In the genomic region with DNA sequence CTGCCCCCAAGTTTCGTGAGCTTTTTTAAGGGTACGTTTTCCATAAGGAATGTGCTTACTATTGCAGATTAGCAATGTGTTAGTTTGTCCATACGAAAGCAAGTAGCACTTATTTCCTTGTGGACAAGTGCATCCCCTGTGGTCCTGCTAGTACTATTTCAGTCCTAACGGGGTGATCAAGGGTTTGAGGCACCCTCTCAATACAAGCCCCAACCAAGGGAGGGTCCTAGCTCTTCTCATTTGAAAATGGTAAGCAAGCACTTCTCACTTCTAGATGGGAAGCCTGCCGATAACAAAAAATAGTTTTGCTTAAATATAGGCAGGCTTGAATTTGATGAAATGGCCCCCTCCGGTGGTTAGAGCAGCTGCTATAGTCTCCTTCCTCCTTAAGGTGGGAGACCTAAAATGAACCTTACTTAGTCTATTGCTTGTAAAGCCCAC, we compare ENCODE assay signal across 8 cellular contexts.
DNase-seq lines count a peak whose midpoint lies in the region; ATAC-seq and TF ChIP-seq lines count a peak whose summit lies in the region.

No MANE protein-coding gene starts in this region.

- intact Hi-C loops in ovary (cut with DNase I), result no loop called here
- intact Hi-C loops in posterior cingulate gyrus (cut with DNase I), result loop anchor here (10.0 kb wide), 1 partner anchor 355 kb away; a partner anchor contains a TSS
- intact Hi-C loops in activated T-helper 2 cell treated with anti-CD3 and anti-CD28 coated beads, Interferon-gamma antibody, Interleukin-2, Interleukin-4, amounts not matched to agents 10 μg/mL and 5 μg/mL and 100 μg/mL, durations not matched to agents 14 hours and 24 hours and 36 hours (cut with micrococcal nuclease), result loop anchor here (2.0 to 10.0 kb wide), 3 partner anchors 109 to 353 kb away; a partner anchor contains a TSS

- no peaks in the 10 kb centered on the region for H4K20me1 ChIP-seq in fibroblast of lung (ENCODE audit: control insufficient read depth, extremely low read depth, insufficient read depth, low read length)

- H3K36me3 ChIP-seq in fibroblast of lung (ENCODE audit: control insufficient read depth, insufficient read depth, low read length) (no peaks in the 10 kb centered on the region), ovary (no peaks in the 10 kb centered on the region)

- H3K9me3 Mint-ChIP-seq in activated T-helper 2 cell treated with anti-CD3 and anti-CD28 coated beads, Interferon-gamma antibody, Interleukin-2, Interleukin-4, amounts not matched to agents 10 μg/mL and 5 μg/mL and 100 μg/mL, durations not matched to agents 14 hours and 24 hours and 36 hours, result peaks cover 4% of the 10 kb centered on the region

- H3K27me3 ChIP-seq in fibroblast of lung (ENCODE audit: control insufficient read depth, insufficient read depth, low read length) (no peaks in the 10 kb centered on the region), ovary (no peaks in the 10 kb centered on the region)

- H3K4me1 Mint-ChIP-seq in activated T-helper 2 cell treated with anti-CD3 and anti-CD28 coated beads, Interferon-gamma antibody, Interleukin-2, Interleukin-4, amounts not matched to agents 10 μg/mL and 5 μg/mL and 100 μg/mL, durations not matched to agents 14 hours and 24 hours and 36 hours (ENCODE audit: low read depth), result peaks cover 44% of the 10 kb centered on the region

- peak; percentile 51 to 60 for TF ChIP-seq CTCF in fibroblast of lung (conservative IDR thresholded peaks at IDR 0.05 in 1 of 2, IDR thresholded peaks at IDR 0.05 in 1 of 2; ENCODE audit: low read depth in 1 of 2, low read length in 2 of 2)
- peak; percentile 11 to 25 (median 16) for TF ChIP-seq CTCF in ovary (IDR thresholded peaks at IDR 0.05)

- no peak overlapping the region for H3K4me3 ChIP-seq in fibroblast of lung (replicated peaks in 1 of 4; ENCODE audit: control extremely low read depth in 1 of 4, insufficient read depth in 1 of 4, low read depth in 3 of 4, low read length in 4 of 4)
- no peak overlapping the region for H3K4me3 ChIP-seq in ovary

- no peak overlapping the region for H3K4me2 ChIP-seq in fibroblast of lung (ENCODE audit: extremely low read depth, insufficient read depth, low read length)

- no peaks in the 10 kb centered on the region for H3K79me2 ChIP-seq in fibroblast of lung (ENCODE audit: control insufficient read depth, insufficient read depth, low read length)

- no peak overlapping the region for H2AFZ ChIP-seq in fibroblast of lung (ENCODE audit: low read length)

- no peak overlapping the region for H3K9ac ChIP-seq in fibroblast of lung (ENCODE audit: insufficient read depth, low read length)

- H3K27ac Mint-ChIP-seq in activated T-helper 2 cell treated with anti-CD3 and anti-CD28 coated beads, Interferon-gamma antibody, Interleukin-2, Interleukin-4, amounts not matched to agents 10 μg/mL and 5 μg/mL and 100 μg/mL, durations not matched to agents 14 hours and 24 hours and 36 hours, result no peak overlapping the region

- WGBS in ovary, 3 donors, result 24 to 27% (median 25%) methylated on average over 6 of the region's 6 CpGs

- H3K4me3 Mint-ChIP-seq in activated T-helper 2 cell treated with anti-CD3 and anti-CD28 coated beads, Interferon-gamma antibody, Interleukin-2, Interleukin-4, amounts not matched to agents 10 μg/mL and 5 μg/mL and 100 μg/mL, durations not matched to agents 14 hours and 24 hours and 36 hours (ENCODE audit: low read depth), result no peak overlapping the region

- no peak for TF ChIP-seq POLR2A in ovary (IDR thresholded peaks at IDR 0.05)

- ATAC-seq in GM19324 (IDR thresholded peaks at IDR 0.05; ENCODE audit: low FRiP score, unreplicated experiment), result peak; percentile 59

- DNase-seq in CD1c-positive myeloid dendritic cell (ENCODE audit: extremely low spot score), result peak; percentile 50
- DNase-seq in NCI-H2029 treated with DMSO at 0.1 percent for 48 hours (lab: John Stamatoyannopoulos, UW), result peak; percentile 22
- DNase-seq in activated CD4-positive, alpha-beta T cell treated with anti-CD3 and anti-CD28 coated beads, Interleukin-2, amount 50 U/mL, for 4 hours, result peak; percentile 37 to 51
- DNase-seq in fibroblast of lung (ENCODE audit: low read depth in 2 of 2), result peak; percentile 45 to 54
- DNase-seq in ovary, result peak in 3 of 5 donors; percentile 27 to 37 (median 29)
- no peak for DNase-seq in posterior cingulate gyrus
- no peak for DNase-seq in activated T-helper 2 cell treated with anti-CD3 and anti-CD28 coated beads, Interferon-gamma antibody, Interleukin-2, Interleukin-4, amounts not matched to agents 10 μg/mL and 5 μg/mL and 100 μg/mL, durations not matched to agents 14 hours and 24 hours and 36 hours (ENCODE audit: low spot score)

- no peaks in the 10 kb centered on the region for H3K4me1 ChIP-seq in fibroblast of lung (ENCODE audit: control insufficient read depth, extremely low read depth, insufficient read depth, low read length)
- H3K4me1 ChIP-seq in ovary (ENCODE audit: insufficient read depth), result no peaks in the 10 kb centered on the region

- TF ChIP-seq EP300 in ovary (IDR thresholded peaks at IDR 0.05), result no peak

- H3K36me3 Mint-ChIP-seq in activated T-helper 2 cell treated with anti-CD3 and anti-CD28 coated beads, Interferon-gamma antibody, Interleukin-2, Interleukin-4, amounts not matched to agents 10 μg/mL and 5 μg/mL and 100 μg/mL, durations not matched to agents 14 hours and 24 hours and 36 hours (ENCODE audit: low read depth), result peaks cover 6% of the 10 kb centered on the region

- H3K27ac ChIP-seq in fibroblast of lung (ENCODE audit: insufficient read depth, low read length) (no peak overlapping the region), ovary (no peak overlapping the region)

- no peaks in the 10 kb centered on the region for H3K9me3 ChIP-seq in fibroblast of lung (ENCODE audit: control insufficient read depth, insufficient read depth, low read depth, low read length)
- H3K9me3 ChIP-seq in ovary, result no peaks in the 10 kb centered on the region

- no peaks in the 10 kb centered on the region for H3K27me3 Mint-ChIP-seq in activated T-helper 2 cell treated with anti-CD3 and anti-CD28 coated beads, Interferon-gamma antibody, Interleukin-2, Interleukin-4, amounts not matched to agents 10 μg/mL and 5 μg/mL and 100 μg/mL, durations not matched to agents 14 hours and 24 hours and 36 hours (ENCODE audit: low read depth)

Comparison
In these comparisons a context has a peak if more than half of its experiments do, and no peak if none do; other contexts are left out.
1. DNase-seq: peak in CD1c-positive myeloid dendritic cell (single experiment), NCI-H2029 treated with DMSO at 0.1 percent for 48 hours (single experiment), activated CD4-positive, alpha-beta T cell treated with anti-CD3 and anti-CD28 coated beads, Interleukin-2, amount 50 U/mL, for 4 hours (2 of 2), fibroblast of lung (2 of 2) and ovary (3 of 5); none in posterior cingulate gyrus (0 of 10) and activated T-helper 2 cell treated with anti-CD3 and anti-CD28 coated beads, Interferon-gamma antibody, Interleukin-2, Interleukin-4, amounts not matched to agents 10 μg/mL and 5 μg/mL and 100 μg/mL, durations not matched to agents 14 hours and 24 hours and 36 hours (single experiment).
2. intact Hi-C loops: an anchor here in posterior cingulate gyrus (10.0 kb wide) and activated T-helper 2 cell treated with anti-CD3 and anti-CD28 coated beads, Interferon-gamma antibody, Interleukin-2, Interleukin-4, amounts not matched to agents 10 μg/mL and 5 μg/mL and 100 μg/mL, durations not matched to agents 14 hours and 24 hours and 36 hours (2.0 to 10.0 kb wide); none called in ovary.